Comparison of ENCODE assay signal across 8 cellular contexts in genomic region chr2:164697688-164698290, GRCh38.
A peak's percentile ranks its signal among the peaks of the same experiment; 100 is the strongest.
DNase-seq lines count a peak whose midpoint lies in the region; ATAC-seq and TF ChIP-seq lines count a peak whose summit lies in the region.

No MANE protein-coding gene starts in this region.

- H3K4me3 Mint-ChIP-seq in chondrocyte (ENCODE audit: unreplicated experiment) (no peak overlapping the region), progenitor cell of endocrine pancreas (ENCODE audit: low read depth) (no peak overlapping the region)
- H3K4me3 Mint-ChIP-seq in activated T-cell treated with anti-CD3 and anti-CD28 coated beads, Interleukin-2, amount 50 U/mL, for 4 hours = no peak overlapping the region

- no peaks in the 10 kb centered on the region for H3K9me3 Mint-ChIP-seq in chondrocyte (ENCODE audit: low read depth)
- H3K9me3 Mint-ChIP-seq in progenitor cell of endocrine pancreas (ENCODE audit: low read depth) = no peaks in the 10 kb centered on the region
- H3K9me3 Mint-ChIP-seq in activated T-cell treated with anti-CD3 and anti-CD28 coated beads, Interleukin-2, amount 50 U/mL, for 4 hours = no peaks in the 10 kb centered on the region

- DNase-seq in DMS153 treated with DMSO at 0.1 percent for 48 hours (lab: John Stamatoyannopoulos, UW; ENCODE audit: unreplicated experiment) (peak; percentile 16), DMS153 (lab: John Stamatoyannopoulos, UW) (no peak), NAMALWA (ENCODE audit: low spot score) (peak; percentile 51), chondrocyte (ENCODE audit: low spot score) (no peak), progenitor cell of endocrine pancreas (ENCODE audit: low spot score, unreplicated experiment) (no peak), NCI-H146 treated with DMSO at 0.1 percent for 48 hours (lab: John Stamatoyannopoulos, UW; ENCODE audit: unreplicated experiment) (no peak)
- no peak for DNase-seq in activated T-cell treated with anti-CD3 and anti-CD28 coated beads, Interleukin-2, amount 50 U/mL, for 4 hours

- H3K36me3 Mint-ChIP-seq in chondrocyte (ENCODE audit: low read depth) (peaks cover 21% of the 10 kb centered on the region), progenitor cell of endocrine pancreas (ENCODE audit: insufficient read depth) (peaks cover 27% of the 10 kb centered on the region)
- no peaks in the 10 kb centered on the region for H3K36me3 Mint-ChIP-seq in activated T-cell treated with anti-CD3 and anti-CD28 coated beads, Interleukin-2, amount 50 U/mL, for 4 hours (ENCODE audit: insufficient read depth)

- H3K27ac Mint-ChIP-seq in chondrocyte (ENCODE audit: unreplicated experiment) (no peak overlapping the region), progenitor cell of endocrine pancreas (no peak overlapping the region)

- no peaks in the 10 kb centered on the region for H3K27me3 Mint-ChIP-seq in chondrocyte (ENCODE audit: low read depth)
- H3K27me3 Mint-ChIP-seq in progenitor cell of endocrine pancreas = no peaks in the 10 kb centered on the region
- H3K27me3 Mint-ChIP-seq in activated T-cell treated with anti-CD3 and anti-CD28 coated beads, Interleukin-2, amount 50 U/mL, for 4 hours (ENCODE audit: low read depth) = no peaks in the 10 kb centered on the region

- no peak for ATAC-seq in activated T-cell treated with anti-CD3 and anti-CD28 coated beads, Interleukin-2, amount 50 U/mL, for 4 hours
- ATAC-seq in GM19324 (IDR thresholded peaks at IDR 0.05; ENCODE audit: low FRiP score, unreplicated experiment) = no peak

- H3K4me1 Mint-ChIP-seq in chondrocyte (ENCODE audit: low read depth) = peaks cover 16% of the 10 kb centered on the region
- peaks cover 40% of the 10 kb centered on the region for H3K4me1 Mint-ChIP-seq in progenitor cell of endocrine pancreas (ENCODE audit: low read depth)
- H3K4me1 Mint-ChIP-seq in activated T-cell treated with anti-CD3 and anti-CD28 coated beads, Interleukin-2, amount 50 U/mL, for 4 hours (ENCODE audit: low read depth) = no peaks in the 10 kb centered on the region

- peak; percentile 85 for TF ChIP-seq CTCF in chondrocyte (IDR thresholded peaks at IDR 0.05)
- peak; percentile 70 for TF ChIP-seq CTCF in progenitor cell of endocrine pancreas (IDR thresholded peaks at IDR 0.05; ENCODE audit: unreplicated experiment)

Comparison
In these comparisons a context has a peak if more than half of its experiments do, and no peak if none do; other contexts are left out.
1. DNase-seq: peak in DMS153 treated with DMSO at 0.1 percent for 48 hours (single experiment) and NAMALWA (single experiment); none in DMS153 (single experiment), chondrocyte (single experiment), progenitor cell of endocrine pancreas (single experiment), activated T-cell treated with anti-CD3 and anti-CD28 coated beads, Interleukin-2, amount 50 U/mL, for 4 hours (single experiment) and NCI-H146 treated with DMSO at 0.1 percent for 48 hours (single experiment).